In the genomic region with DNA sequence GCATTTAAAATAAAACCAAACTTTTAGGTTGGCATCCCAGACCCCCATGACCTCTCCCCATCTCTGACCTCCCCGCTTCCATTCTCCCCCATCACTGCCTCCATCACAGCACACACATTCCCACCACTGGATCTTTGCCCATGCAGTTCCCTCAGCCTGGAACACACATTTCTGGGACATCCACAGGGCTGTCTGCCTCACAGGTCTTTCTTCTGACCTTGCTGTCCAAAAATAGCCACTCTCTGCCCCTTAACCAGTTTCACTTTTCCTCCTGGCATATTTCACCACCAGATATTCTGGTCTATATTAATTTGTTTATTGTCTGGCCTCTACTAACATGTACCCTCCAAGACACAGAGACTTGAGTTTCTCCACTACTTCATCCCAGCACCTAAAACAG, we compare ENCODE assay signal across 23 cellular contexts.
"Had no signal": no experiment of that assay in that cellular context is flagged by ENCODE, and none has a peak within 500 bp of the region (broad histone marks: within the 10 kb centered on the region; RNA-seq: fewer than 3 reads in every experiment).

No MANE protein-coding gene starts in this region.

- H3K36me3 ChIP-seq: esophagus squamous epithelium, left lung, lower lobe of right lung, ovary, tibial artery had no signal

- H2AFZ ChIP-seq: hepatocyte had no signal

- H3K9me3 ChIP-seq: ovary, testis, tibial artery had no signal

- H3K27ac ChIP-seq: esophagus squamous epithelium, hepatocyte, left lung, lower lobe of right lung, ovary, testis, tibial artery had no signal

- H3K4me3 ChIP-seq: esophagus squamous epithelium, hepatocyte, left lung, lower lobe of right lung, ovary, testis, tibial artery had no signal

- H3K4me2 ChIP-seq: hepatocyte had no signal

- H3K4me3 Mint-ChIP-seq: effector memory CD8-positive, alpha-beta T cell; natural killer cell; stimulated activated memory B cell treated with anti-CD40 and anti-IgM and Interleukin-4, amounts not matched to agents 10 μg/mL and 1 μg/mL and 100 μg/mL, for 72 hours; type B pancreatic cell had no signal

- H3K4me1 ChIP-seq: left lung, lower lobe of right lung, testis had no signal

- H3K36me3 Mint-ChIP-seq: natural killer cell; stimulated activated memory B cell treated with anti-CD40 and anti-IgM and Interleukin-4, amounts not matched to agents 10 μg/mL and 1 μg/mL and 100 μg/mL, for 72 hours; type B pancreatic cell had no signal

- H3K27me3 Mint-ChIP-seq: effector memory CD8-positive, alpha-beta T cell; stimulated activated memory B cell treated with anti-CD40 and anti-IgM and Interleukin-4, amounts not matched to agents 10 μg/mL and 1 μg/mL and 100 μg/mL, for 72 hours had no signal

- H3K27ac Mint-ChIP-seq: natural killer cell; stimulated activated memory B cell treated with anti-CD40 and anti-IgM and Interleukin-4, amounts not matched to agents 10 μg/mL and 1 μg/mL and 100 μg/mL, for 72 hours; type B pancreatic cell had no signal

- H3K27me3 ChIP-seq: esophagus squamous epithelium, hepatocyte, left lung, ovary, testis, tibial artery had no signal

- DNase-seq: cerebellar nuclear complex; cortex of kidney; effector memory CD8-positive, alpha-beta T cell; erythroblast; esophagus squamous epithelium; foreskin melanocyte; left cardiac atrium; left lung; lower lobe of right lung; natural killer cell; occipital lobe; ovary; retina; stimulated activated CD4-positive, alpha-beta T cell treated with anti-CD3 and anti-CD28 coated beads, Interleukin-2, amount 100 ng/mL, for 24 hours; stimulated activated CD4-positive, alpha-beta T cell treated with anti-CD3 and anti-CD28 coated beads, Interleukin-4, amount 100 ng/mL, for 24 hours; stimulated activated naive CD8-positive, alpha-beta T cell treated with anti-CD3 and anti-CD28 coated beads, Interleukin-15, Interleukin-2, amounts not matched to agents 100 U/mL and 50 U/mL, for 24 hours; substantia nigra; testis; tibial artery had no signal

- H3K9me3 Mint-ChIP-seq: effector memory CD8-positive, alpha-beta T cell; natural killer cell; type B pancreatic cell had no signal

- H3K79me2 ChIP-seq: hepatocyte had no signal

- ATAC-seq: effector memory CD8-positive, alpha-beta T cell; left lung; lower lobe of right lung; natural killer cell; sciatic nerve; stimulated activated memory B cell treated with anti-CD40 and anti-IgM and Interleukin-4, amounts not matched to agents 10 μg/mL and 1 μg/mL and 100 μg/mL, for 72 hours; stimulated activated naive CD8-positive, alpha-beta T cell treated with anti-CD3 and anti-CD28 coated beads, Interleukin-15, Interleukin-2, amounts not matched to agents 100 U/mL and 50 U/mL, for 24 hours had no signal
